Comparison of ENCODE assay signal across 4 cellular contexts in the genomic region with DNA sequence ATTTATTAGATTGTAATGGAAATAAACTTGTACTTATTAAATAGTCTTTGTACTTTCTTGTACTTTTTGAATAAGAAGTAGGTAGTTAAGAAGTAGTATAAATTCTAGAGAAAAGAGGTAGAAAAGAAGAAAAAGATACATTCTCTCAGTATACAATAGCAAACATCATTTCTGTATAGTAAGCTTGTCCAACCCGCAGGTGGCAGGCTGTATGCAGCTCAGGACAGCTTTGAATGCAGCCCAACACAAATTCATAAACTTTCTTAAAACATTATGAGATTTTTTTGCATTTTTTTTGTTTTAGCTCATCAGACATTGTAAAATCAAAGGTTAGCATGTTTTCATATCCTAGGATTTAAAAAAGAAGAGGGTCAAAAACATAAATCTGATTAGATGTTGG.
TF ChIP-seq lines count a peak whose summit lies in the region.

No MANE protein-coding gene starts in this region.

TF ChIP-seq in SK-N-SH, 30 proteins besides CTCF, POLR2A, EP300 and RAD21:
- TF ChIP-seq MEF2A (IDR thresholded peaks at IDR 0.05; ENCODE audit: borderline replicate concordance, low read depth): no peak
- TF ChIP-seq JUND (IDR thresholded peaks at IDR 0.05): no peak
- no peak for TF ChIP-seq NFIC (IDR thresholded peaks at IDR 0.05; ENCODE audit: borderline replicate concordance)
- TF ChIP-seq TCF12 (IDR thresholded peaks at IDR 0.05): no peak
- TF ChIP-seq FOXM1 (IDR thresholded peaks at IDR 0.05; ENCODE audit: low read depth): no peak
- TF ChIP-seq, protein P1, sequence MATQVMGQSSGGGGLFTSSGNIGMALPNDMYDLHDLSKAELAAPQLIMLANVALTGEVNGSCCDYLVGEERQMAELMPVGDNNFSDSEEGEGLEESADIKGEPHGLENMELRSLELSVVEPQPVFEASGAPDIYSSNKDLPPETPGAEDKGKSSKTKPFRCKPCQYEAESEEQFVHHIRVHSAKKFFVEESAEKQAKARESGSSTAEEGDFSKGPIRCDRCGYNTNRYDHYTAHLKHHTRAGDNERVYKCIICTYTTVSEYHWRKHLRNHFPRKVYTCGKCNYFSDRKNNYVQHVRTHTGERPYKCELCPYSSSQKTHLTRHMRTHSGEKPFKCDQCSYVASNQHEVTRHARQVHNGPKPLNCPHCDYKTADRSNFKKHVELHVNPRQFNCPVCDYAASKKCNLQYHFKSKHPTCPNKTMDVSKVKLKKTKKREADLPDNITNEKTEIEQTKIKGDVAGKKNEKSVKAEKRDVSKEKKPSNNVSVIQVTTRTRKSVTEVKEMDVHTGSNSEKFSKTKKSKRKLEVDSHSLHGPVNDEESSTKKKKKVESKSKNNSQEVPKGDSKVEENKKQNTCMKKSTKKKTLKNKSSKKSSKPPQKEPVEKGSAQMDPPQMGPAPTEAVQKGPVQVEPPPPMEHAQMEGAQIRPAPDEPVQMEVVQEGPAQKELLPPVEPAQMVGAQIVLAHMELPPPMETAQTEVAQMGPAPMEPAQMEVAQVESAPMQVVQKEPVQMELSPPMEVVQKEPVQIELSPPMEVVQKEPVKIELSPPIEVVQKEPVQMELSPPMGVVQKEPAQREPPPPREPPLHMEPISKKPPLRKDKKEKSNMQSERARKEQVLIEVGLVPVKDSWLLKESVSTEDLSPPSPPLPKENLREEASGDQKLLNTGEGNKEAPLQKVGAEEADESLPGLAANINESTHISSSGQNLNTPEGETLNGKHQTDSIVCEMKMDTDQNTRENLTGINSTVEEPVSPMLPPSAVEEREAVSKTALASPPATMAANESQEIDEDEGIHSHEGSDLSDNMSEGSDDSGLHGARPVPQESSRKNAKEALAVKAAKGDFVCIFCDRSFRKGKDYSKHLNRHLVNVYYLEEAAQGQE (IDR thresholded peaks at IDR 0.05; ENCODE audit: low read depth, low read length): no peak
- no peak for TF ChIP-seq RFX5 (IDR thresholded peaks at IDR 0.05; ENCODE audit: low read length)

TF ChIP-seq in SK-N-SH treated with all-trans-retinoic acid at 6 μM for 48 hours, 23 proteins besides CTCF, POLR2A, EP300 and RAD21:
- no peak for TF ChIP-seq ISL1 (CRISPR knock-in tag; IDR thresholded peaks at IDR 0.05)
- TF ChIP-seq, protein P2, sequence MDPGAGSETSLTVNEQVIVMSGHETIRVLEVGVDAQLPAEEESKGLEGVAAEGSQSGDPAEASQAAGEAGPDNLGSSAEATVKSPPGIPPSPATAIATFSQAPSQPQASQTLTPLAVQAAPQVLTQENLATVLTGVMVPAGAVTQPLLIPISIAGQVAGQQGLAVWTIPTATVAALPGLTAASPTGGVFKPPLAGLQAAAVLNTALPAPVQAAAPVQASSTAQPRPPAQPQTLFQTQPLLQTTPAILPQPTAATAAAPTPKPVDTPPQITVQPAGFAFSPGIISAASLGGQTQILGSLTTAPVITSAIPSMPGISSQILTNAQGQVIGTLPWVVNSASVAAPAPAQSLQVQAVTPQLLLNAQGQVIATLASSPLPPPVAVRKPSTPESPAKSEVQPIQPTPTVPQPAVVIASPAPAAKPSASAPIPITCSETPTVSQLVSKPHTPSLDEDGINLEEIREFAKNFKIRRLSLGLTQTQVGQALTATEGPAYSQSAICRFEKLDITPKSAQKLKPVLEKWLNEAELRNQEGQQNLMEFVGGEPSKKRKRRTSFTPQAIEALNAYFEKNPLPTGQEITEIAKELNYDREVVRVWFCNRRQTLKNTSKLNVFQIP (CRISPR knock-in tag; IDR thresholded peaks at IDR 0.05; ENCODE audit: borderline replicate concordance, low read depth): no peak
- TF ChIP-seq ZNF565 (CRISPR knock-in tag; conservative IDR thresholded peaks at IDR 0.05; ENCODE audit: low read depth): no peak
- TF ChIP-seq BACH2 (CRISPR knock-in tag; IDR thresholded peaks at IDR 0.05; ENCODE audit: borderline replicate concordance): no peak

TF ChIP-seq in HCT116, 20 proteins besides CTCF, POLR2A, EP300 and RAD21:
- TF ChIP-seq CEBPB (IDR thresholded peaks at IDR 0.05; ENCODE audit: low read depth) (no peak), EZH2 (IDR thresholded peaks at IDR 0.05) (no peak), SP1 (IDR thresholded peaks at IDR 0.05; ENCODE audit: low read depth) (no peak), YY1 (IDR thresholded peaks at IDR 0.05; ENCODE audit: extremely low read depth, insufficient replicate concordance, low read depth, low read length) (no peak), JUND (IDR thresholded peaks at IDR 0.05) (no peak)

TF ChIP-seq in GM12878, 131 proteins besides CTCF, POLR2A, EP300 and RAD21:
- TF ChIP-seq SMC3 (IDR thresholded peaks at IDR 0.05; ENCODE audit: borderline replicate concordance, low read length) (peak; percentile 16; the same call in 1 of the 2 replicates), NR2C1 (IDR thresholded peaks at IDR 0.05) (no peak)
